20 cellular contexts compared by ENCODE assay signal in the genomic region with DNA sequence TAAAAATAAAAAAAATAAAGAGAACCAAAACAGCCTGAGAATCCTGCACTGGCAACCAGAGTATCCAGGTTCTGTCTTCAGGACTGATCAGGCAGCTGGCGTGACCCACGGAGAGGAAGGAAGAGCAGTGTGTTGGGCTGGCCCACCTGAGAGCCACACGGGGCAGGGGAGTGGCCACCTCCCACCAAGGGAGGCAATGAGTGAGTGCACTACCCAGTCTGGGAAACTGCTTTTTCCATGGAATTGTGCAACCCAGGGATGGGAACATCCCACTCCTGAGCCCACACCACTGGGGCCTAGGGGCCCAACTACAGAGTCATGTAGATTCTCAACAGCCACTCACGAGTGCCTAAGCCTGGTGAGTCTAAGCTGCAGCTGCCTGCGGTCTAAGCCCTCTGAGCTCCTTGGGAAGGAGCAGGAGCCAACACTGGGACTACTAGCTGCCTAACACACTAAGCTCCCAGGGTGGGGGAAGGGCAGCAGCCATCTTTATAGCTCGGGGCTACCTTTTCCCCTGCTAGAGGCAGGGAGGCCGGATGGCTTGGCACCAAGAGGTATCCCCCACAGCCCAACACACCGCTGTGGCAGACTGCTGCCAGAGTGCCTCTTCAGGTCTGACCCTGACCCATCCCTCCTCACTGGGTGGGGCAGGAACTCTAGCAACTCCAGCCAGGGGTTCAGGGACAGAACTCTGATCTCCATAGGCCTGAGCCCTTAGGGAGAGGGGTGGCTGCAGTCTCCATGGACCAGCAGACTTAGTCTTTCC.
DNase-seq lines count a peak whose midpoint lies in the region; ATAC-seq, FAIRE-seq and TF ChIP-seq lines count a peak whose summit lies in the region.
"Had no signal": no experiment of that assay in that cellular context is flagged by ENCODE, and none has a peak within 500 bp of the region (broad histone marks: within the 10 kb centered on the region; RNA-seq: fewer than 3 reads in every experiment).

No MANE protein-coding gene starts in this region.

- no peaks in the 10 kb centered on the region for H3K36me3 ChIP-seq in lung (ENCODE audit: control insufficient read depth in 2 of 2, insufficient read depth in 2 of 2, low read length in 2 of 2)

- no peak for FAIRE-seq in D721Med (lab: Jason Lieb, UNC)
- FAIRE-seq: A549, GM12891, GM19239, H1, HTR-8/SVneo had no signal

- H3K4me1 ChIP-seq in lung (ENCODE audit: control insufficient read depth in 2 of 2, insufficient read depth in 2 of 2, low read length in 2 of 2) = no peaks in the 10 kb centered on the region
- H3K4me1 ChIP-seq: A549, Caco-2 had no signal

- WGBS in lung, 2 donors = 90 to 92% methylated on average over 8 of the region's 8 CpGs

- DNase-seq in NCI-H82 (lab: John Stamatoyannopoulos, UW) (peak; percentile 27), NCI-H82 treated with DMSO at 0.1 percent for 48 hours (lab: John Stamatoyannopoulos, UW; ENCODE audit: unreplicated experiment) (no peak), brain pericyte (ENCODE audit: low read depth, low spot score) (peak; percentile 1), lung (ENCODE audit: low spot score) (no peak), D721Med (ENCODE audit: insufficient read length, low spot score) (no peak), middle frontal gyrus (ENCODE audit: extremely low spot score, low spot score) (no peak), cortex of kidney (lab: John Stamatoyannopoulos, UW) (no peak)
- DNase-seq: AML-193; Caco-2; CD4-positive, alpha-beta T cell; DMS79 treated with DMSO at 0.1 percent for 48 hours; H9; IMR-90 had no signal

- H3K9me3 ChIP-seq in lung (ENCODE audit: control insufficient read depth in 2 of 2, insufficient read depth in 1 of 2, low read length in 1 of 2) = peaks cover 0 to 8% of the 10 kb centered on the region in 2 donors

- H3K27me3 ChIP-seq in lung (ENCODE audit: control insufficient read depth, insufficient read depth) = no peaks in the 10 kb centered on the region

- H3K27ac ChIP-seq in lung (ENCODE audit: low read depth in 1 of 2, low read length in 1 of 2) = no peak overlapping the region
- H3K27ac ChIP-seq: 22Rv1, A549, C4-2B had no signal

- peak; percentile 27 for ATAC-seq in lung (ENCODE audit: insufficient read depth, low FRiP score)
- ATAC-seq: A549 had no signal

- no peak overlapping the region for H3K4me3 ChIP-seq in lung
- H3K4me3 ChIP-seq: A549 had no signal

- TF ChIP-seq CTCF in lung (IDR thresholded peaks at IDR 0.05; ENCODE audit: control extremely low read depth, extremely low read depth) = no peak
- no peak for TF ChIP-seq CTCF in D721Med (IDR thresholded peaks at IDR 0.05; ENCODE audit: insufficient read depth, missing control alignments)

Comparison
In these comparisons a context has a peak if more than half of its experiments do, and no peak if none do; other contexts are left out.
1. DNase-seq: peak in NCI-H82 (single experiment) and brain pericyte (single experiment); none in NCI-H82 treated with DMSO at 0.1 percent for 48 hours (single experiment), lung (single experiment), D721Med (single experiment), middle frontal gyrus (single experiment) and cortex of kidney (single experiment).